ENCODE assay signal across 13 cellular contexts in the genomic region with DNA sequence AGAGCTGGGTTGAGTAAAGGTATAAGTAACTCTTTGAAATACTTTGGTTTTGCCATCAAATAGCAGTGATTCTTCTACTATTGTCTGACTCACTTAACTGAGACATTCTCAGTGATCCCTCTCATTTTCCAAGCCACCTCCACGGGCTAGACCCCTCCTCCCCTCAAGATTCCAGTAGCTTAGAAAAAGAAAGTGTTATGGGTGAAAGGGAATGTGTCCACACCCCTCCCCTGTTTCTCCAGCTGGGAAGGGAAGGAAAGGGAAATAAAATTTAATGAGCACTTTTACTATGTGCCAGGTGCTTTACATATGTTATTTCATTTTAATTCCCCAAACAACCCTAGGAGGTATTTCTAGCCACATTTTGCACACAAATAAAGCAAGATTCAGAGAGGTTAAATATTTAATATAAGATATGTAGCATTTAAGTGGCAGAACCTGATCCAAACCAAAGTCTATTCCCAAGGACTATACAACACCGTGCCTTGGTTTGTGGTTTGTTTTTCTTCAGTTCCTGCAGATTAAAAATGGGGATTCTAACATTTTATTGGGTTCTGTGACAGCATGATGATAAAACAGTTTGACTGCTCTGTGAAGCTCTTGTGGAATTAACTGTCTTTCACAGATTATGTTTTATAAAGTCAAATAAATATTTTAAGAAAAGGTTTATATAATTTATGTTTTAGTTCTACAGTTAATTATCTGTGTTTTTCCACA.
A peak's percentile ranks its signal among the peaks of the same experiment; 100 is the strongest.
DNase-seq lines count a peak whose midpoint lies in the region; ATAC-seq, FAIRE-seq and TF ChIP-seq lines count a peak whose summit lies in the region.
"Had no signal": no experiment of that assay in that cellular context is flagged by ENCODE, and none has a peak within 500 bp of the region (broad histone marks: within the 10 kb centered on the region; RNA-seq: fewer than 3 reads in every experiment).

No MANE protein-coding gene starts in this region.

- H2AFZ ChIP-seq in osteoblast (ENCODE audit: low read length): no peak overlapping the region

- ATAC-seq in GM19467 (IDR thresholded peaks at IDR 0.05; ENCODE audit: unreplicated experiment) (no peak), GM21447 (IDR thresholded peaks at IDR 0.05; ENCODE audit: unreplicated experiment) (no peak)

- no peak for TF ChIP-seq CTCF in RWPE1 (conservative IDR thresholded peaks at IDR 0.05; ENCODE audit: low read depth)
- no peak for TF ChIP-seq CTCF in fibroblast of mammary gland (conservative IDR thresholded peaks at IDR 0.05; ENCODE audit: control insufficient read depth, insufficient read depth, low read depth, low read length)
- TF ChIP-seq CTCF in osteoblast (IDR thresholded peaks at IDR 0.05; ENCODE audit: extremely low read depth, low read depth, low read length): no peak

- peaks cover 3% of the 10 kb centered on the region for H3K36me3 ChIP-seq in osteoblast (ENCODE audit: insufficient read depth, low read length)

- peak; percentile 50 for FAIRE-seq in H54 (lab: Jason Lieb, UNC)

- H3K4me3 ChIP-seq in fibroblast of mammary gland (ENCODE audit: control insufficient read depth, low read depth, low read length) (no peak overlapping the region), osteoblast (ENCODE audit: insufficient read depth, low read length) (peak overlapping the region; percentile 21)
- H3K4me3 ChIP-seq: heart left ventricle had no signal

- CTCF ChIA-PET in RWPE1 (lab: Yijun Ruan, JAX): interaction anchor here (1.1 kb wide), 2 partner anchors 9 to 190 kb away, joined by 3 read pairs; no protein-coding TSS in a partner anchor

- H3K79me2 ChIP-seq in osteoblast (ENCODE audit: insufficient read depth, low read length): peaks cover 93% of the 10 kb centered on the region

- H3K27me3 ChIP-seq in osteoblast (ENCODE audit: insufficient read depth, low read length): no peaks in the 10 kb centered on the region
- H3K27me3 ChIP-seq: heart left ventricle had no signal

- H3K9me3 ChIP-seq in osteoblast (ENCODE audit: low read depth, low read length): no peaks in the 10 kb centered on the region
- H3K9me3 ChIP-seq: heart left ventricle had no signal

- DNase-seq in H54 (ENCODE audit: insufficient read length, low spot score) (no peak), RWPE1 (ENCODE audit: low spot score) (peak; percentile 25), fibroblast of mammary gland (ENCODE audit: low read depth) (peak; percentile 37), osteoblast (ENCODE audit: insufficient read length, low spot score, missing footprints) (peak; percentile 66), SIG-M5 (lab: John Stamatoyannopoulos, UW) (no peak), D341Med (ENCODE audit: low spot score) (no peak)
- DNase-seq: activated effector memory CD4-positive, alpha-beta T cell treated with Interleukin-2 at 50 U/mL for 16 hours; Calu3; cortex of kidney; heart left ventricle; MM.1S had no signal

- H4K20me1 ChIP-seq in osteoblast (ENCODE audit: insufficient read depth, low read length): peaks cover 59% of the 10 kb centered on the region

- peaks cover 20% of the 10 kb centered on the region for H3K4me1 ChIP-seq in osteoblast (ENCODE audit: insufficient read depth, low read length)

- H3K4me2 ChIP-seq in osteoblast (ENCODE audit: insufficient read depth, low read length): peak overlapping the region; percentile 57

- POLR2A ChIA-PET in RWPE1 (lab: Yijun Ruan, JAX; ENCODE audit: low non-redundant PET): no interaction called here

- no peak for TF ChIP-seq POLR2A in H54 (IDR thresholded peaks at IDR 0.05; ENCODE audit: low read depth, low read length)

- no peak overlapping the region for H3K27ac ChIP-seq in RWPE1
- H3K27ac ChIP-seq in osteoblast (ENCODE audit: low read depth, low read length): peak overlapping the region; percentile 42
- H3K27ac ChIP-seq: heart left ventricle had no signal

Comparison
In these comparisons a context has a peak if more than half of its experiments do, and no peak if none do; other contexts are left out.
1. DNase-seq: peak in RWPE1 (single experiment), fibroblast of mammary gland (single experiment) and osteoblast (single experiment); none in H54 (single experiment), SIG-M5 (single experiment) and D341Med (single experiment).